In genomic region chr17:74730491-74731346, GRCh38 we compare ENCODE assay signal across 14 cellular contexts. TPM values are rescaled to one million over a fixed set of nuclear protein-coding genes. Genes with fewer than 3 reads are reported as not detected.
DNase-seq lines count a peak whose midpoint lies in the region; ATAC-seq, FAIRE-seq and TF ChIP-seq lines count a peak whose summit lies in the region.
"Had no signal": no experiment of that assay in that cellular context is flagged by ENCODE, and none has a peak within 500 bp of the region (broad histone marks: within the 10 kb centered on the region; RNA-seq: fewer than 3 reads in every experiment).

No MANE protein-coding gene starts in this region.

- H3K27me3 ChIP-seq in spleen (replicated peaks in 1 of 7) (no peaks in the 10 kb centered on the region), ascending aorta (no peaks in the 10 kb centered on the region)

- no peak for TF ChIP-seq POLR2A in spleen (IDR thresholded peaks at IDR 0.05)

- H3K27ac ChIP-seq in spleen (no peak overlapping the region), ascending aorta (no peak overlapping the region)

- no peak for TF ChIP-seq CTCF in spleen (IDR thresholded peaks at IDR 0.05 in 8 of 11, conservative IDR thresholded peaks at IDR 0.05 in 3 of 11)
- no peak for TF ChIP-seq CTCF in ascending aorta (IDR thresholded peaks at IDR 0.05)

- FAIRE-seq in GM18507 (lab: Jason Lieb, UNC), result peak; percentile 67

- H3K36me3 ChIP-seq in spleen, result no peaks in the 10 kb centered on the region
- H3K36me3 ChIP-seq in ascending aorta, result no peaks in the 10 kb centered on the region

- DNase-seq in GM18507 (ENCODE audit: extremely low spot score, insufficient read length, low read depth), result no peak
- DNase-seq in SKM-1 (lab: John Stamatoyannopoulos, UW; ENCODE audit: unreplicated experiment), result peak; percentile 41
- DNase-seq in activated effector memory CD4-positive, alpha-beta T cell treated with Interleukin-2 at 50 U/mL for 16 hours, result peak; percentile 66
- peak; percentile 85 for DNase-seq in spleen
- DNase-seq in ascending aorta (ENCODE audit: low spot score in 2 of 2), result no peak
- DNase-seq: cerebellar nuclear complex, DMS79 treated with DMSO at 0.1 percent for 48 hours, foreskin fibroblast, H9, NCI-H1092 treated with DMSO at 0.1 percent for 48 hours, OCI-M1 had no signal

- H3K9me3 ChIP-seq in spleen (no peaks in the 10 kb centered on the region), ascending aorta (no peaks in the 10 kb centered on the region)

- intact Hi-C loops in spleen (cut with DNase I; ENCODE audit: low total_unique reads) (no loop called here), ascending aorta (cut with DNase I) (no loop called here)

- WGBS in spleen, 5 donors, result 55 to 66% (median 59%) methylated on average over 16 of the region's 16 CpGs

- ATAC-seq in GM19397 (IDR thresholded peaks at IDR 0.05; ENCODE audit: unreplicated experiment), result no peak
- ATAC-seq in GM19467 (IDR thresholded peaks at IDR 0.05; ENCODE audit: unreplicated experiment), result no peak

- no peak overlapping the region for H3K4me3 ChIP-seq in spleen
- H3K4me3 ChIP-seq in ascending aorta, result no peak overlapping the region

- H3K4me1 ChIP-seq in spleen (peaks cover 13 to 35% (median 23%) of the 10 kb centered on the region in 6 donors), ascending aorta (no peaks in the 10 kb centered on the region)

RNA-seq across cellular contexts. Expression of gene RAB37, which starts 6.3 kb away (rescaled TPM):
- total RNA-seq in spleen, result 10 to 100 TPM; 17.4 to 29.2 (median 24.3) TPM
- polyA plus RNA-seq in spleen, result 10 to 100 TPM; 16.6 to 37.6 (median 19.8) TPM
- 0.32 TPM for total RNA-seq in ascending aorta

RNA-seq across cellular contexts. Expression of gene NHERF1, which starts 17.7 kb away (rescaled TPM):
- total RNA-seq in spleen, result 10 to 100 TPM; 41.9 to 85.6 (median 53.9) TPM
- 10 to 100 TPM; 28.7 to 51.8 (median 37.2) TPM for polyA plus RNA-seq in spleen
- 81.8 TPM for total RNA-seq in ascending aorta

RNA-seq across cellular contexts. Expression of gene CD300LF, which starts 18.0 kb away (rescaled TPM):
- 10 to 100 TPM; 29.5 to 45.8 (median 33.0) TPM for total RNA-seq in spleen
- polyA plus RNA-seq in spleen, result 10 to 100 TPM; 13.1 to 30.6 (median 23.9) TPM
- total RNA-seq in ascending aorta, result not detected
- total RNA-seq: H9, renal cortical epithelial cell had no signal

RNA-seq across cellular contexts. Expression of gene NAT9, which starts 45.4 kb away (rescaled TPM):
- total RNA-seq in spleen, result 10 to 100 TPM; 25.6 to 48.4 (median 41.5) TPM
- 10 to 100 TPM; 30.4 to 37.4 (median 33.2) TPM for polyA plus RNA-seq in spleen
- 13.3 TPM for total RNA-seq in ascending aorta

Comparison
In these comparisons a context has a peak if more than half of its experiments do, and no peak if none do; other contexts are left out.
1. DNase-seq: peak in SKM-1 (single experiment), activated effector memory CD4-positive, alpha-beta T cell treated with Interleukin-2 at 50 U/mL for 16 hours (single experiment) and spleen (single experiment); none in GM18507 (single experiment) and ascending aorta (0 of 2).
2. RNA of gene RAB37, which starts 6.3 kb away (total RNA-seq): 17.4 to 29.2 TPM in spleen; 0.32 TPM in ascending aorta (single experiment); every median in the first group is over 10 times any median in the second.
3. RNA of gene CD300LF, which starts 18.0 kb away (total RNA-seq): 29.5 to 45.8 TPM in spleen; not detected in ascending aorta (single experiment); every median in the first group is over 10 times any median in the second.